In the genomic region with DNA sequence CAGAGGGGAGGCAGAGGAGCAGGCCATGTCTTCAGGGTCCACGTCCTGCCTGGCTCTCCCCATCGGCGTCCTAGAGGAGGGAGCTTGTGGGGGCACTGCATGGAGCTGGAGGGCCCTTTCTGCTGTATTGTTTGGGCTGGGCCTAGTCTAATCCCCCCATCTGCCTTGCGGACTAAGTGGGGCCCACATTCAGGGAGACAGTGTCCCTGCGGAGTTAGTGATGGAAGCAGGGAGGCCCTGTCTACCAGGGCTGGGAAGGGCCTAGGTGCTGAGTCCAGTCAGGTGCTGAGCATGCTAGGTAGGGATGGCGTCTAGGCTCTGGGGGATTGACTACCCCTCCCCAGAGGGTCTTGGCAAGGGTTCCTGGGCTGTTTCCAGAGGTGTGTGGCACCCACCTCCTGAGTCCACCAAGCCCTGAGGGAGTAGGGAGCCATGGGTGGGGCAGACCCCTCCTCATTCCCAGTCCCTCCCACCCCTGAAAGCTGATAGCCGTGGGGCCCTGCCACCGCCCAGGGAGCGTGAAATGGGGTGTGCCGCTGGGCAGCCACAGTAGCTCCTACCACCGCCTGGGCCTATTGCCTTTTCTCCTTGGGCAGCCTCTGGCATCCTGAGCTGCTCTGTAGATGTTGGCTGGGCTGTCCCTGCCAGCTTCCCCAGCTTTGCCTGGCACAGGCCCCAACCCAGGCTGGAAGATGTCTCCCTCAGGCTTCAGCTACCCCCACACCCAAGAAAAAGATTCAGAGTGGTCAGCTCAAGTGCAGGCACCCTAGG, we compare ENCODE assay signal across 10 cellular contexts. TPM values are rescaled to one million over a fixed set of nuclear protein-coding genes. Genes with fewer than 3 reads are reported as not detected.
DNase-seq lines count a peak whose midpoint lies in the region; TF ChIP-seq lines count a peak whose summit lies in the region.
"Had no signal": no experiment of that assay in that cellular context is flagged by ENCODE, and none has a peak within 500 bp of the region (broad histone marks: within the 10 kb centered on the region; RNA-seq: fewer than 3 reads in every experiment).

No MANE protein-coding gene starts in this region.

- peaks cover 26 to 60% of the 10 kb centered on the region in 2 donors for H3K4me1 ChIP-seq in ascending aorta

- no peaks in the 10 kb centered on the region for H3K9me3 ChIP-seq in ascending aorta

- intact Hi-C loops in ascending aorta (cut with DNase I) = no loop called here

- no peak overlapping the region for H3K4me3 Mint-ChIP-seq in activated naive CD4-positive, alpha-beta T cell treated with anti-CD3 and anti-CD28 coated beads, Interleukin-2, amount 50 U/mL, for 24 hours
- H3K4me3 Mint-ChIP-seq in mesothelial cell of epicardium = no peak overlapping the region
- H3K4me3 Mint-ChIP-seq in type B pancreatic cell = no peak overlapping the region

- H3K36me3 Mint-ChIP-seq in activated naive CD4-positive, alpha-beta T cell treated with anti-CD3 and anti-CD28 coated beads, Interleukin-2, amount 50 U/mL, for 24 hours = no peaks in the 10 kb centered on the region
- H3K36me3 Mint-ChIP-seq in mesothelial cell of epicardium (no peaks in the 10 kb centered on the region), type B pancreatic cell (no peaks in the 10 kb centered on the region)

- peak overlapping the region; percentile 12 for H3K27ac Mint-ChIP-seq in activated naive CD4-positive, alpha-beta T cell treated with anti-CD3 and anti-CD28 coated beads, Interleukin-2, amount 50 U/mL, for 24 hours
- H3K27ac Mint-ChIP-seq in mesothelial cell of epicardium (peak overlapping the region; percentile 92), type B pancreatic cell (peak overlapping the region; percentile 94)

- peaks cover 40% of the 10 kb centered on the region for H3K4me1 Mint-ChIP-seq in activated naive CD4-positive, alpha-beta T cell treated with anti-CD3 and anti-CD28 coated beads, Interleukin-2, amount 50 U/mL, for 24 hours
- peaks cover 38% of the 10 kb centered on the region for H3K4me1 Mint-ChIP-seq in mesothelial cell of epicardium
- peaks cover 30% of the 10 kb centered on the region for H3K4me1 Mint-ChIP-seq in type B pancreatic cell (ENCODE audit: unreplicated experiment)

- H3K9me3 Mint-ChIP-seq in activated naive CD4-positive, alpha-beta T cell treated with anti-CD3 and anti-CD28 coated beads, Interleukin-2, amount 50 U/mL, for 24 hours = no peaks in the 10 kb centered on the region
- H3K9me3 Mint-ChIP-seq in mesothelial cell of epicardium (no peaks in the 10 kb centered on the region), type B pancreatic cell (no peaks in the 10 kb centered on the region)

- H3K27me3 ChIP-seq in ascending aorta = no peaks in the 10 kb centered on the region

- H3K36me3 ChIP-seq in ascending aorta = no peaks in the 10 kb centered on the region

- peak overlapping the region; percentile 98 to 99 for H3K27ac ChIP-seq in ascending aorta

- DNase-seq in activated naive CD4-positive, alpha-beta T cell (lab: John Stamatoyannopoulos, UW) = no peak
- no peak for DNase-seq in ascending aorta (ENCODE audit: low spot score in 2 of 2)
- no peak for DNase-seq in mesothelial cell of epicardium (ENCODE audit: low spot score in 2 of 2, unreplicated experiment in 2 of 2)
- no peak for DNase-seq in type B pancreatic cell (ENCODE audit: extremely low spot score, unreplicated experiment)
- no peak for DNase-seq in activated CD4-positive, CD25-positive, alpha-beta regulatory T cell treated with anti-CD3 and anti-CD28 coated beads, Interleukin-2, amount 50 U/mL, for 72 hours
- DNase-seq in central memory CD4-positive, alpha-beta T cell = no peak
- no peak for DNase-seq in AG08395 (ENCODE audit: low spot score)
- DNase-seq: hippocampal formation, NCI-H2107 had no signal

- peak overlapping the region in 1 of 2 donors; percentile 2 for H3K4me3 ChIP-seq in ascending aorta

- no peaks in the 10 kb centered on the region for H3K27me3 Mint-ChIP-seq in activated naive CD4-positive, alpha-beta T cell treated with anti-CD3 and anti-CD28 coated beads, Interleukin-2, amount 50 U/mL, for 24 hours
- H3K27me3 Mint-ChIP-seq in mesothelial cell of epicardium (ENCODE audit: low read depth) = no peaks in the 10 kb centered on the region
- H3K27me3 Mint-ChIP-seq in type B pancreatic cell = no peaks in the 10 kb centered on the region

- TF ChIP-seq CTCF in ascending aorta (IDR thresholded peaks at IDR 0.05) (no peak), mesothelial cell of epicardium (IDR thresholded peaks at IDR 0.05; ENCODE audit: unreplicated experiment) (no peak), type B pancreatic cell (conservative IDR thresholded peaks at IDR 0.05) (no peak)

RNA-seq across cellular contexts. Expression of gene POLD4, which starts 1.9 kb away (rescaled TPM):
- total RNA-seq in ascending aorta = 107 TPM
- 32.0 to 37.9 TPM (median 32.2 TPM) in 3 replicates for total RNA-seq in mesothelial cell of epicardium
- total RNA-seq in type B pancreatic cell (ENCODE audit: low replicate concordance) = 15.0 and 29.4 TPM in 2 replicates

RNA-seq across cellular contexts. Expression of gene CLCF1, which starts 18.2 kb away (rescaled TPM):
- total RNA-seq in ascending aorta = 32.6 TPM
- 5.9 to 6.3 TPM (median 6.1 TPM) in 3 replicates for total RNA-seq in mesothelial cell of epicardium
- 3.2 and 6.7 TPM in 2 replicates for total RNA-seq in type B pancreatic cell (ENCODE audit: low replicate concordance)

RNA-seq across cellular contexts. Expression of gene RAD9A, which starts 36.6 kb away (rescaled TPM):
- 22.6 TPM for total RNA-seq in ascending aorta
- total RNA-seq in mesothelial cell of epicardium = 44.7 to 48.8 TPM (median 48.7 TPM) in 3 replicates
- 29.5 and 41.2 TPM in 2 replicates for total RNA-seq in type B pancreatic cell (ENCODE audit: low replicate concordance)

RNA-seq across cellular contexts. Expression of gene PPP1CA, which starts 46.5 kb away (rescaled TPM):
- total RNA-seq in ascending aorta = 113 TPM
- 103 to 107 TPM (median 103 TPM) in 3 replicates for total RNA-seq in mesothelial cell of epicardium
- 137 TPM in 2 replicates for total RNA-seq in type B pancreatic cell (ENCODE audit: low replicate concordance)

RNA-seq across cellular contexts. Expression of gene TBC1D10C, which starts 48.7 kb away (rescaled TPM):
- 0.64 TPM for total RNA-seq in ascending aorta
- 0.41 to 0.82 TPM (median 0.74 TPM) in 3 replicates for total RNA-seq in mesothelial cell of epicardium
- total RNA-seq in type B pancreatic cell (ENCODE audit: low replicate concordance) = 0.87 TPM in 1 of 2 replicates, not detected in the other

Comparison
In these comparisons a context has a peak if more than half of its experiments do, and no peak if none do; other contexts are left out.
1. H3K27ac Mint-ChIP-seq: peak in every context shown above with its lines; median percentile 94 in type B pancreatic cell; 92 in mesothelial cell of epicardium; 12 in activated naive CD4-positive, alpha-beta T cell treated with anti-CD3 and anti-CD28 coated beads, Interleukin-2, amount 50 U/mL, for 24 hours.